ENCODE assay signal across 1 cellular context in genomic region chr4:100311181-100311580, GRCh38.
TF ChIP-seq lines count a peak whose summit lies in the region.

No MANE protein-coding gene starts in this region.

TF ChIP-seq in GM12878, 131 proteins besides CTCF, POLR2A, EP300 and RAD21 (continued from another document):
- TF ChIP-seq DPF2 (IDR thresholded peaks at IDR 0.05) (no peak), TAF1 (IDR thresholded peaks at IDR 0.05; ENCODE audit: borderline replicate concordance, low read depth, low read length) (no peak), BRCA1 (IDR thresholded peaks at IDR 0.05; ENCODE audit: low read depth, low read length) (no peak)
TF ChIP-seq in GM12878: peak in this region for 0.
